ENCODE assay signal across 21 cellular contexts in genomic region chr5:158070855-158071254, GRCh38.
"Had no signal": no experiment of that assay in that cellular context is flagged by ENCODE, and none has a peak within 500 bp of the region (broad histone marks: within the 10 kb centered on the region; RNA-seq: fewer than 3 reads in every experiment).

No MANE protein-coding gene starts in this region.

- DNase-seq: dorsolateral prefrontal cortex; effector CD4-positive, alpha-beta T cell; foreskin melanocyte; glutamatergic neuron; left lung; lower lobe of right lung; naive thymus-derived CD8-positive, alpha-beta T cell; pancreas; retina; right lobe of liver; small intestine; stimulated activated CD4-positive, alpha-beta T cell treated with anti-CD3 and anti-CD28 coated beads, Interleukin-15, amount 100 ng/mL, for 24 hours; stimulated activated CD4-positive, alpha-beta T cell treated with anti-CD3 and anti-CD28 coated beads, Interleukin-2, amount 100 ng/mL, for 48 hours; stimulated activated naive B cell treated with anti-CD40 and anti-IgM and Interleukin-4, amounts not matched to agents 10 μg/mL and 1 μg/mL and 100 μg/mL, for 72 hours; upper lobe of left lung had no signal

- H3K4me1 ChIP-seq: left lung, lower lobe of right lung, pancreas, upper lobe of left lung had no signal

- H3K9me3 ChIP-seq: left lung, lower lobe of right lung, neutrophil, pancreas, right lobe of liver, thoracic aorta, tibial nerve, upper lobe of left lung had no signal

- H3K4me3 ChIP-seq: dorsolateral prefrontal cortex, left lung, lower lobe of right lung, pancreas, right lobe of liver, thoracic aorta, tibial nerve, upper lobe of left lung had no signal

- H3K27ac Mint-ChIP-seq: naive thymus-derived CD8-positive, alpha-beta T cell; stimulated activated naive B cell treated with anti-CD40 and anti-IgM and Interleukin-4, amounts not matched to agents 10 μg/mL and 1 μg/mL and 100 μg/mL, for 72 hours; stimulated activated naive CD8-positive, alpha-beta T cell treated with anti-CD3 and anti-CD28 coated beads, Interleukin-15, Interleukin-2, amounts not matched to agents 100 ng/mL and 50 ng/mL, for 24 hours had no signal

- H3K27ac ChIP-seq: dorsolateral prefrontal cortex, epithelial cell of prostate, left lung, lower lobe of right lung, neutrophil, pancreas, right lobe of liver, thoracic aorta, tibial nerve, upper lobe of left lung had no signal

- H3K36me3 Mint-ChIP-seq: naive thymus-derived CD8-positive, alpha-beta T cell; stimulated activated naive B cell treated with anti-CD40 and anti-IgM and Interleukin-4, amounts not matched to agents 10 μg/mL and 1 μg/mL and 100 μg/mL, for 72 hours had no signal

- H3K4me3 Mint-ChIP-seq: naive thymus-derived CD8-positive, alpha-beta T cell; stimulated activated naive B cell treated with anti-CD40 and anti-IgM and Interleukin-4, amounts not matched to agents 10 μg/mL and 1 μg/mL and 100 μg/mL, for 72 hours; stimulated activated naive CD8-positive, alpha-beta T cell treated with anti-CD3 and anti-CD28 coated beads, Interleukin-15, Interleukin-2, amounts not matched to agents 100 ng/mL and 50 ng/mL, for 24 hours had no signal

- H3K27me3 Mint-ChIP-seq: stimulated activated naive B cell treated with anti-CD40 and anti-IgM and Interleukin-4, amounts not matched to agents 10 μg/mL and 1 μg/mL and 100 μg/mL, for 72 hours had no signal

- H3K36me3 ChIP-seq: left lung, lower lobe of right lung, neutrophil, pancreas, right lobe of liver, thoracic aorta, tibial nerve, upper lobe of left lung had no signal

- ATAC-seq: esophagus mucosa; left lung; lower lobe of right lung; naive thymus-derived CD8-positive, alpha-beta T cell; pancreas; right lobe of liver; stimulated activated naive B cell treated with anti-CD40 and anti-IgM and Interleukin-4, amounts not matched to agents 10 μg/mL and 1 μg/mL and 100 μg/mL, for 72 hours had no signal

- H3K9me3 Mint-ChIP-seq: naive thymus-derived CD8-positive, alpha-beta T cell; stimulated activated naive B cell treated with anti-CD40 and anti-IgM and Interleukin-4, amounts not matched to agents 10 μg/mL and 1 μg/mL and 100 μg/mL, for 72 hours; stimulated activated naive CD8-positive, alpha-beta T cell treated with anti-CD3 and anti-CD28 coated beads, Interleukin-15, Interleukin-2, amounts not matched to agents 100 ng/mL and 50 ng/mL, for 24 hours had no signal

- H3K27me3 ChIP-seq: left lung, neutrophil, pancreas, right lobe of liver, tibial nerve, upper lobe of left lung had no signal
